In the genomic region with DNA sequence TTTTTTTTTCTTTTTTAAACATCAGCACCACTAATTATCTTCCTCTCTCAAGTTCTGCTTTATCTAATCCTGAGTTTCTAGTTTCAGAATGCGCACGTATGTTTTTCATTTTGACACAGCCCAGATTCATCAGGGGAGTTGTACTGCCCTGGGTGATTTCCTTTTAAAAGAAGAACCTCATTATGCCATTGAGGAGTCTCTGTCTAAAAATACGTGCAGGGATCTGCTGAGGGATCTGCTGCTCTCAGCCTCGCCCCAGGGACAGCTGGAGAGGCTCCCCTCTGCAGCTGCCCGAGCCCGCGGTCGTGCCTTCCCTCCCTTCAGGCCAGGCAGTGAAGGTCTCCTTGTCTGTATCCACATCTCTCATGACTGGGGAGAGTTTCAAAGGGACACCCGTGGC, we compare ENCODE assay signal across 10 cellular contexts.
A peak's percentile ranks its signal among the peaks of the same experiment; 100 is the strongest.
DNase-seq lines count a peak whose midpoint lies in the region; ATAC-seq and TF ChIP-seq lines count a peak whose summit lies in the region.
"Had no signal": no experiment of that assay in that cellular context is flagged by ENCODE, and none has a peak within 500 bp of the region (broad histone marks: within the 10 kb centered on the region; RNA-seq: fewer than 3 reads in every experiment).

No MANE protein-coding gene starts in this region.

- H3K36me3 ChIP-seq in right atrium auricular region (no peaks in the 10 kb centered on the region), vagina (no peaks in the 10 kb centered on the region), A673 (ENCODE audit: insufficient read depth, low read length, poor library complexity, severe bottlenecking) (no peaks in the 10 kb centered on the region), Peyer's patch (no peaks in the 10 kb centered on the region)

- no peak for DNase-seq in Right ventricle myocardium superior
- no peak for DNase-seq in right atrium auricular region (ENCODE audit: low spot score)
- peak; percentile 89 for DNase-seq in MV-4-11 (lab: John Stamatoyannopoulos, UW)
- DNase-seq in vagina (ENCODE audit: extremely low spot score in 2 of 2), result no peak
- no peak for DNase-seq in A673 (ENCODE audit: low spot score)
- no peak for DNase-seq in Peyer's patch
- DNase-seq: GOT3, NCI-H1417 treated with DMSO at 0.1 percent for 48 hours had no signal

- H3K9me3 ChIP-seq in right atrium auricular region, result no peaks in the 10 kb centered on the region
- no peaks in the 10 kb centered on the region for H3K9me3 ChIP-seq in vagina
- H3K9me3 ChIP-seq in A673 (ENCODE audit: low read depth, low read length, poor library complexity, severe bottlenecking), result no peaks in the 10 kb centered on the region
- H3K9me3 ChIP-seq in Peyer's patch, result no peaks in the 10 kb centered on the region

- CTCF ChIA-PET in A673 (lab: Charles Lee), result no interaction called here

- intact Hi-C loops in Right ventricle myocardium superior (cut with DNase I) (no loop called here), vagina (cut with DNase I) (no loop called here), A673 (cut with micrococcal nuclease; ENCODE audit: unreplicated experiment) (no loop called here)

- H3K4me3 ChIP-seq in right atrium auricular region (no peak overlapping the region), vagina (no peak overlapping the region), A673 (ENCODE audit: low read depth, low read length, poor library complexity, severe bottlenecking) (no peak overlapping the region), Peyer's patch (no peak overlapping the region)

- TF ChIP-seq CTCF in right atrium auricular region (IDR thresholded peaks at IDR 0.05), result no peak
- TF ChIP-seq CTCF in vagina (IDR thresholded peaks at IDR 0.05), result no peak
- TF ChIP-seq CTCF in A673 (conservative IDR thresholded peaks at IDR 0.05; ENCODE audit: low read depth, low read length), result no peak
- TF ChIP-seq CTCF in Peyer's patch (IDR thresholded peaks at IDR 0.05), result no peak

- H3K27ac ChIP-seq in right atrium auricular region (peak overlapping the region in 1 of 2 donors; percentile 21), vagina (peak overlapping the region; percentile 13), A673 (ENCODE audit: low read depth, low read length, poor library complexity, severe bottlenecking) (no peak overlapping the region), Peyer's patch (no peak overlapping the region)

- TF ChIP-seq POLR2A in vagina (IDR thresholded peaks at IDR 0.05) (no peak), Peyer's patch (IDR thresholded peaks at IDR 0.05) (no peak)

- no peaks in the 10 kb centered on the region for H3K27me3 ChIP-seq in right atrium auricular region
- H3K27me3 ChIP-seq in vagina, result no peaks in the 10 kb centered on the region
- H3K27me3 ChIP-seq in A673 (replicated peaks; ENCODE audit: insufficient read depth, low read depth, low read length, poor library complexity), result peaks cover 87% of the 10 kb centered on the region
- H3K27me3 ChIP-seq in Peyer's patch, result no peaks in the 10 kb centered on the region

- ATAC-seq in Right ventricle myocardium superior (ENCODE audit: poor library complexity), result peak; percentile 39
- peak; percentile 83 for ATAC-seq in HG02588 (IDR thresholded peaks at IDR 0.05; ENCODE audit: unreplicated experiment)
- no peak for ATAC-seq in HG03521 (IDR thresholded peaks at IDR 0.05; ENCODE audit: unreplicated experiment)

- no TSS peak for BruUV-seq in A673 (replicated peaks; lab: Mats Ljungman, UMichigan)

- H3K4me1 ChIP-seq in right atrium auricular region (no peaks in the 10 kb centered on the region), vagina (peaks cover 5% of the 10 kb centered on the region), A673 (ENCODE audit: insufficient read depth, low read length, poor library complexity, severe bottlenecking) (no peaks in the 10 kb centered on the region), Peyer's patch (peaks cover 0 to 9% (median 0%) of the 10 kb centered on the region in 4 donors)

- POLR2A ChIA-PET in A673 (lab: Charles Lee; ENCODE audit: low non-redundant PET), result no interaction called here
